15 cellular contexts compared by ENCODE assay signal in genomic region chr2:66699481-66700180, GRCh38.
A peak's percentile ranks its signal among the peaks of the same experiment; 100 is the strongest.
DNase-seq lines count a peak whose midpoint lies in the region; ATAC-seq and TF ChIP-seq lines count a peak whose summit lies in the region.
"Had no signal": no experiment of that assay in that cellular context is flagged by ENCODE, and none has a peak within 500 bp of the region (broad histone marks: within the 10 kb centered on the region; RNA-seq: fewer than 3 reads in every experiment).

No MANE protein-coding gene starts in this region.

- H3K4me1 ChIP-seq in iPS-18a (ENCODE audit: control insufficient read depth, low read depth, low read length) (peaks cover 35% of the 10 kb centered on the region), prostate gland (replicated peaks) (peaks cover 9% of the 10 kb centered on the region), tibial artery (no peaks in the 10 kb centered on the region), suprapubic skin (no peaks in the 10 kb centered on the region)

- no peak for TF ChIP-seq CTCF in Calu3 (IDR thresholded peaks at IDR 0.05; ENCODE audit: unreplicated experiment)
- TF ChIP-seq CTCF in prostate gland (IDR thresholded peaks at IDR 0.05) = no peak
- TF ChIP-seq CTCF in tibial artery (IDR thresholded peaks at IDR 0.05) = no peak
- TF ChIP-seq CTCF in suprapubic skin (IDR thresholded peaks at IDR 0.05) = no peak

- H3K27me3 ChIP-seq in iPS-18a (ENCODE audit: control insufficient read depth, insufficient read depth, low read length) = no peaks in the 10 kb centered on the region
- no peaks in the 10 kb centered on the region for H3K27me3 ChIP-seq in prostate gland (replicated peaks; ENCODE audit: insufficient read depth)
- H3K27me3 ChIP-seq in tibial artery = no peaks in the 10 kb centered on the region
- H3K27me3 ChIP-seq in suprapubic skin = no peaks in the 10 kb centered on the region

- WGBS in prostate gland = 29% methylated on average over 7 of the region's 7 CpGs
- WGBS in suprapubic skin = 86% methylated on average over 7 of the region's 7 CpGs

- H3K4me1 Mint-ChIP-seq in Calu3 (ENCODE audit: low read depth, unreplicated experiment) = peaks cover 23% of the 10 kb centered on the region
- H3K4me1 Mint-ChIP-seq in stimulated activated memory B cell treated with anti-CD40 and anti-IgM and Interleukin-4, amounts not matched to agents 10 μg/mL and 1 μg/mL and 100 μg/mL, for 72 hours = no peaks in the 10 kb centered on the region
- H3K4me1 Mint-ChIP-seq: activated CD4-positive, alpha-beta T cell treated with anti-CD3 and anti-CD28 coated beads, Interleukin-2, amount 10 ng/mL, durations not matched to agents 7 days and 5 days; memory B cell had no signal

- no peak for TF ChIP-seq EP300 in suprapubic skin (IDR thresholded peaks at IDR 0.05)

- no TSS peak for BruUV-seq in Calu3 (replicated peaks; lab: Mats Ljungman, UMichigan)

- peak overlapping the region; percentile 42 for H3K9ac ChIP-seq in SK-N-MC (ENCODE audit: insufficient read length)
- no peak overlapping the region for H3K9ac ChIP-seq in iPS-18a (ENCODE audit: low read length)

- TF ChIP-seq POLR2A in prostate gland (IDR thresholded peaks at IDR 0.05) (no peak), suprapubic skin (IDR thresholded peaks at IDR 0.05) (no peak)

- H3K9me3 ChIP-seq in SK-N-MC (ENCODE audit: low read depth, low read length) = no peaks in the 10 kb centered on the region
- H3K9me3 ChIP-seq in iPS-18a (ENCODE audit: control insufficient read depth, low read depth, low read length) = no peaks in the 10 kb centered on the region
- H3K9me3 ChIP-seq in prostate gland = no peaks in the 10 kb centered on the region
- no peaks in the 10 kb centered on the region for H3K9me3 ChIP-seq in tibial artery
- H3K9me3 ChIP-seq in suprapubic skin = no peaks in the 10 kb centered on the region

- ATAC-seq in stimulated activated memory B cell treated with anti-CD40 and anti-IgM and Interleukin-4, amounts not matched to agents 10 μg/mL and 1 μg/mL and 100 μg/mL, for 72 hours = no peak
- ATAC-seq in GM21423 (IDR thresholded peaks at IDR 0.05; ENCODE audit: unreplicated experiment) = no peak
- ATAC-seq: activated naive CD4-positive, alpha-beta T cell treated with anti-CD3 and anti-CD28 coated beads, Interleukin-2, amount 50 U/mL, for 72 hours; HepG2 had no signal

- peak overlapping the region; percentile 75 for H3K27ac ChIP-seq in SK-N-MC
- no peak overlapping the region for H3K27ac ChIP-seq in iPS-18a (ENCODE audit: low read length)
- H3K27ac ChIP-seq in prostate gland = peak overlapping the region; percentile 45
- H3K27ac ChIP-seq in tibial artery = no peak overlapping the region
- H3K27ac ChIP-seq in suprapubic skin = no peak overlapping the region

- H3K36me3 ChIP-seq in SK-N-MC (ENCODE audit: insufficient read depth, low read length) = no peaks in the 10 kb centered on the region
- H3K36me3 ChIP-seq in iPS-18a (ENCODE audit: control insufficient read depth, low read depth, low read length) = no peaks in the 10 kb centered on the region
- H3K36me3 ChIP-seq in prostate gland = no peaks in the 10 kb centered on the region
- H3K36me3 ChIP-seq in tibial artery = no peaks in the 10 kb centered on the region
- no peaks in the 10 kb centered on the region for H3K36me3 ChIP-seq in suprapubic skin

- no peaks in the 10 kb centered on the region for H3K9me3 Mint-ChIP-seq in Calu3 (ENCODE audit: low read depth, unreplicated experiment)
- H3K9me3 Mint-ChIP-seq in stimulated activated memory B cell treated with anti-CD40 and anti-IgM and Interleukin-4, amounts not matched to agents 10 μg/mL and 1 μg/mL and 100 μg/mL, for 72 hours = no peaks in the 10 kb centered on the region
- H3K9me3 Mint-ChIP-seq: activated CD4-positive, alpha-beta T cell treated with anti-CD3 and anti-CD28 coated beads, Interleukin-2, amount 10 ng/mL, durations not matched to agents 7 days and 5 days; memory B cell had no signal

- H3K4me3 ChIP-seq in SK-N-MC (peak overlapping the region; percentile 65), iPS-18a (ENCODE audit: low read length) (peak overlapping the region; percentile 15), prostate gland (no peak overlapping the region), tibial artery (no peak overlapping the region), suprapubic skin (no peak overlapping the region)

- H3K27me3 Mint-ChIP-seq in Calu3 (ENCODE audit: unreplicated experiment) = no peaks in the 10 kb centered on the region
- no peaks in the 10 kb centered on the region for H3K27me3 Mint-ChIP-seq in stimulated activated memory B cell treated with anti-CD40 and anti-IgM and Interleukin-4, amounts not matched to agents 10 μg/mL and 1 μg/mL and 100 μg/mL, for 72 hours
- H3K27me3 Mint-ChIP-seq: activated CD4-positive, alpha-beta T cell treated with anti-CD3 and anti-CD28 coated beads, Interleukin-2, amount 10 ng/mL, durations not matched to agents 7 days and 5 days had no signal

- H3K27ac Mint-ChIP-seq in Calu3 (ENCODE audit: unreplicated experiment) = peak overlapping the region; percentile 57
- no peak overlapping the region for H3K27ac Mint-ChIP-seq in stimulated activated memory B cell treated with anti-CD40 and anti-IgM and Interleukin-4, amounts not matched to agents 10 μg/mL and 1 μg/mL and 100 μg/mL, for 72 hours
- H3K27ac Mint-ChIP-seq: activated CD4-positive, alpha-beta T cell treated with anti-CD3 and anti-CD28 coated beads, Interleukin-2, amount 10 ng/mL, durations not matched to agents 7 days and 5 days; memory B cell had no signal

- peak overlapping the region; percentile 28 for H3K4me3 Mint-ChIP-seq in Calu3 (ENCODE audit: low read depth, unreplicated experiment)
- no peak overlapping the region for H3K4me3 Mint-ChIP-seq in stimulated activated memory B cell treated with anti-CD40 and anti-IgM and Interleukin-4, amounts not matched to agents 10 μg/mL and 1 μg/mL and 100 μg/mL, for 72 hours
- H3K4me3 Mint-ChIP-seq: activated CD4-positive, alpha-beta T cell treated with anti-CD3 and anti-CD28 coated beads, Interleukin-2, amount 10 ng/mL, durations not matched to agents 7 days and 5 days; memory B cell had no signal

- DNase-seq in Calu3 (no peak), SK-N-MC (ENCODE audit: low read depth, low spot score) (no peak), prostate gland (ENCODE audit: low spot score) (no peak), tibial artery (no peak), suprapubic skin (ENCODE audit: low spot score in 2 of 2) (no peak)
- DNase-seq: activated CD4-positive, alpha-beta T cell treated with anti-CD3 and anti-CD28 coated beads, Interleukin-2, amount 10 ng/mL, durations not matched to agents 7 days and 5 days; effector memory CD4-positive, alpha-beta T cell; NCI-H2081 treated with DMSO at 0.1 percent for 48 hours; SIG-M5 had no signal

- H3K36me3 Mint-ChIP-seq in Calu3 (ENCODE audit: insufficient read depth, unreplicated experiment) = no peaks in the 10 kb centered on the region
- H3K36me3 Mint-ChIP-seq in stimulated activated memory B cell treated with anti-CD40 and anti-IgM and Interleukin-4, amounts not matched to agents 10 μg/mL and 1 μg/mL and 100 μg/mL, for 72 hours = no peaks in the 10 kb centered on the region
- H3K36me3 Mint-ChIP-seq: activated naive CD4-positive, alpha-beta T cell treated with anti-CD3 and anti-CD28 coated beads, Interleukin-2, amount 50 U/mL, for 72 hours; memory B cell had no signal

- CTCF ChIA-PET in Calu3 (lab: Charles Lee) = no interaction called here

- intact Hi-C loops in Calu3 (cut with micrococcal nuclease; ENCODE audit: unreplicated experiment) = loop anchor here (10.0 kb wide), 2 partner anchors 515 to 945 kb away; no protein-coding TSS in a partner anchor
- intact Hi-C loops in prostate gland (cut with DNase I) = loop anchor here (5.0 to 10.0 kb wide), 4 partner anchors 188 to 1145 kb away; no protein-coding TSS in a partner anchor
- intact Hi-C loops in tibial artery (cut with DNase I; ENCODE audit: low total_unique reads) = no loop called here

Comparison
In these comparisons a context has a peak if more than half of its experiments do, and no peak if none do; other contexts are left out.
1. H3K27ac ChIP-seq: peak in SK-N-MC (single experiment) and prostate gland (2 of 2); none in iPS-18a (single experiment), tibial artery (0 of 2) and suprapubic skin (single experiment).
2. H3K4me3 ChIP-seq: peak in SK-N-MC (single experiment) and iPS-18a (single experiment); none in prostate gland (0 of 2), tibial artery (0 of 2) and suprapubic skin (single experiment).